29 cellular contexts compared by ENCODE assay signal in the genomic region with DNA sequence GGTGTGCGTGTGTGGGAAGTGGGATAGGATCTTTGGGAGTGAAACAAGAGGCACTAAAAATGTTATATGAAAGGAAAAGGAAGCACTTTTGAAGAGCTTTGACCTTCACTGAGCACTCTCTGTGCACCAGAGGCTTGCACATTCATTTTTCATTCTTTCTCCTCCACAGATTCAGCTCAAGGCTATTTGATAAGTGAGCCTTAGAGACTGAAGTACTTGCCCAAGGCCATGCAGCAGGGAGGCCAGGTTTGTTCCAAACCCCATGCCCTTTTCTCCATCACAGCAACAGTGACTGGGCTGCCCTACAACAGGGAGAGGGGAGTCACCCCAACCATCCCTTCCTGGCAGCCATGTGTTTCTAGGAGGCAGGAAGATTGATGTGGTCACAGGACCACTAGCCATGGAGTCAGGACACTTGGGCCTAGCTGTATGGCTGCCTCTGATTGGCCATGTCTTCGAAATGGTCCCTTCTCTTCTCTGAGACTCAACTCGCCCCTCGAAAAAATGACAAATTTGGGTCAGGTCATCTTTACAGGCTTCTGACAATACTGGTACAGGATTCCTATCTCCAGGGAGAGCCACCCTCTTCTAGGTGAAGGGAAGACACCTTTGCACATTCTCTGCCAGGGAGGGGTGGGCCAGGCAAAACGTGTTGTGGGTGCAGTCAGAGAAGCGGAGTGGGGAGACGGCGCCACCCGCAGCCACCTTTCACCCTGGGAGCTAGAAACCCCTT.
"Had no signal": no experiment of that assay in that cellular context is flagged by ENCODE, and none has a peak within 500 bp of the region (broad histone marks: within the 10 kb centered on the region; RNA-seq: fewer than 3 reads in every experiment).

No MANE protein-coding gene starts in this region.

- H3K36me3 Mint-ChIP-seq: activated naive CD8-positive, alpha-beta T cell had no signal

- H3K27me3 ChIP-seq: brain microvascular endothelial cell, dorsolateral prefrontal cortex had no signal

- H3K4me3 ChIP-seq: coronary artery, dorsolateral prefrontal cortex had no signal

- H3K36me3 ChIP-seq: brain microvascular endothelial cell had no signal

- H3K4me1 Mint-ChIP-seq: activated T-helper 17 cell treated with anti-CD3 and anti-CD28 coated beads, Interleukin-2, amount 50 U/mL, for 72 hours; central memory CD8-positive, alpha-beta T cell; T-helper 17 cell had no signal

- ATAC-seq: activated CD8-positive, alpha-beta T cell treated with anti-CD3 and anti-CD28 coated beads for 36 hours; activated T-cell treated with anti-CD3 and anti-CD28 coated beads, Interleukin-2, amount 50 U/mL, for 4 hours; activated T-helper 17 cell treated with anti-CD3 and anti-CD28 coated beads, Interleukin-2, amount 50 U/mL, for 72 hours; esophagus mucosa; T-helper 17 cell had no signal

- H3K27ac ChIP-seq: brain microvascular endothelial cell, coronary artery had no signal

- H3K4me3 Mint-ChIP-seq: activated CD8-positive, alpha-beta T cell treated with anti-CD3 and anti-CD28 coated beads for 36 hours; activated naive CD8-positive, alpha-beta T cell; activated T-cell treated with anti-CD3 and anti-CD28 coated beads, Interleukin-2, amount 50 U/mL, for 4 hours; activated T-helper 17 cell treated with anti-CD3 and anti-CD28 coated beads, Interleukin-2, amount 50 U/mL, for 72 hours; central memory CD8-positive, alpha-beta T cell; dendritic cell treated with granulocyte-macrophage colony-stimulating factor and Interleukin-4, amounts not matched to agents 40 ng/mL and 50 ng/mL, for 4 days; endodermal cell; T-helper 17 cell; T-helper 2 cell treated with Interferon-gamma antibody and Interleukin-4, amounts not matched to agents 5 μg/mL and 100 μg/mL, for 36 hours had no signal

- H3K9me3 Mint-ChIP-seq: activated CD8-positive, alpha-beta T cell treated with anti-CD3 and anti-CD28 coated beads for 36 hours; activated T-cell treated with anti-CD3 and anti-CD28 coated beads, Interleukin-2, amount 50 U/mL, for 4 hours; activated T-helper 17 cell treated with anti-CD3 and anti-CD28 coated beads, Interleukin-2, amount 50 U/mL, for 72 hours; central memory CD8-positive, alpha-beta T cell; dendritic cell treated with granulocyte-macrophage colony-stimulating factor and Interleukin-4, amounts not matched to agents 40 ng/mL and 50 ng/mL, for 4 days; endodermal cell; T-helper 2 cell treated with Interferon-gamma antibody and Interleukin-4, amounts not matched to agents 5 μg/mL and 100 μg/mL, for 36 hours had no signal

- DNase-seq: activated CD4-positive, alpha-beta T cell treated with anti-CD3 and anti-CD28 coated beads for 1 hour; activated CD4-positive, alpha-beta T cell treated with anti-CD3 and anti-CD28 coated beads for 4 hours; activated CD4-positive, alpha-beta T cell treated with anti-CD3 and anti-CD28 coated beads, Interleukin-2, amount 50 U/mL, for 1 hour; activated CD4-positive, alpha-beta T cell treated with anti-CD3 and anti-CD28 coated beads, Interleukin-2, amount 50 U/mL, for 48 hours; activated CD8-positive, alpha-beta memory T cell treated with anti-CD3 and anti-CD28 coated beads for 24 hours; activated CD8-positive, alpha-beta T cell treated with anti-CD3 and anti-CD28 coated beads for 36 hours; activated effector memory CD4-positive, alpha-beta T cell treated with Interleukin-2 at 50 U/mL for 16 hours; activated gamma-delta T cell treated with Interleukin-2 at 50 U/mL for 16 hours; activated naive CD4-positive, alpha-beta T cell treated with anti-CD3 and anti-CD28 coated beads, Interleukin-2, amount 50 U/mL, for 16 hours; activated naive CD4-positive, alpha-beta T cell treated with Interleukin-2 at 50 U/mL for 16 hours; activated T-cell treated with anti-CD3 and anti-CD28 coated beads, Interleukin-2, amount 50 U/mL, for 4 hours; amniotic stem cell; anterior cingulate cortex; brain microvascular endothelial cell; dorsolateral prefrontal cortex; effector memory CD4-positive, alpha-beta T cell; endodermal cell; foreskin fibroblast; head of caudate nucleus; T-helper 1 cell; T-helper 17 cell; T1000 had no signal

- H3K27ac Mint-ChIP-seq: activated CD8-positive, alpha-beta T cell treated with anti-CD3 and anti-CD28 coated beads for 36 hours; activated naive CD8-positive, alpha-beta T cell; activated T-helper 17 cell treated with anti-CD3 and anti-CD28 coated beads, Interleukin-2, amount 50 U/mL, for 72 hours; dendritic cell treated with granulocyte-macrophage colony-stimulating factor and Interleukin-4, amounts not matched to agents 40 ng/mL and 50 ng/mL, for 4 days; endodermal cell; T-helper 17 cell; T-helper 2 cell treated with Interferon-gamma antibody and Interleukin-4, amounts not matched to agents 5 μg/mL and 100 μg/mL, for 36 hours had no signal
